2 cellular contexts compared by ENCODE assay signal in the genomic region with DNA sequence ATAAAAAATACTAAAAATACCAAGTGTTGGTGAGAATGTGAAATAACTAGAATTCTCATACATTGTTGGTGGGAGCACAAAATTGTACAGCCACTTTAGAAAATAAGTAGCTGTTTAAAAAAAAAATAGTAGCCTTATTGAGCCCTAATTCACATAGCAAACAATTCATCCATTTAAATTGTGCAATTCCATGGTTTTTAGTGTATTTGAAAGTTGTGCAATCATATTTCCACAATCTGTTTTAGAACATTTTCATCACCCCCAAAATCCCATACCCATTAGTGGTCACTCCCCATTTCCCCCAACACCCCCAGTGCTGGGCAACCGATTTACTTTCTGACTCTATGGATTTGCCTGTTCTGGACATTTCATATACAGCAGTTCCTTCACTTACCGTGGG.
TF ChIP-seq lines count a peak whose summit lies in the region.

No MANE protein-coding gene starts in this region.

TF ChIP-seq in Ishikawa, 13 proteins besides CTCF, POLR2A, EP300 and RAD21 (continued from another document):
- TF ChIP-seq, protein P1, sequence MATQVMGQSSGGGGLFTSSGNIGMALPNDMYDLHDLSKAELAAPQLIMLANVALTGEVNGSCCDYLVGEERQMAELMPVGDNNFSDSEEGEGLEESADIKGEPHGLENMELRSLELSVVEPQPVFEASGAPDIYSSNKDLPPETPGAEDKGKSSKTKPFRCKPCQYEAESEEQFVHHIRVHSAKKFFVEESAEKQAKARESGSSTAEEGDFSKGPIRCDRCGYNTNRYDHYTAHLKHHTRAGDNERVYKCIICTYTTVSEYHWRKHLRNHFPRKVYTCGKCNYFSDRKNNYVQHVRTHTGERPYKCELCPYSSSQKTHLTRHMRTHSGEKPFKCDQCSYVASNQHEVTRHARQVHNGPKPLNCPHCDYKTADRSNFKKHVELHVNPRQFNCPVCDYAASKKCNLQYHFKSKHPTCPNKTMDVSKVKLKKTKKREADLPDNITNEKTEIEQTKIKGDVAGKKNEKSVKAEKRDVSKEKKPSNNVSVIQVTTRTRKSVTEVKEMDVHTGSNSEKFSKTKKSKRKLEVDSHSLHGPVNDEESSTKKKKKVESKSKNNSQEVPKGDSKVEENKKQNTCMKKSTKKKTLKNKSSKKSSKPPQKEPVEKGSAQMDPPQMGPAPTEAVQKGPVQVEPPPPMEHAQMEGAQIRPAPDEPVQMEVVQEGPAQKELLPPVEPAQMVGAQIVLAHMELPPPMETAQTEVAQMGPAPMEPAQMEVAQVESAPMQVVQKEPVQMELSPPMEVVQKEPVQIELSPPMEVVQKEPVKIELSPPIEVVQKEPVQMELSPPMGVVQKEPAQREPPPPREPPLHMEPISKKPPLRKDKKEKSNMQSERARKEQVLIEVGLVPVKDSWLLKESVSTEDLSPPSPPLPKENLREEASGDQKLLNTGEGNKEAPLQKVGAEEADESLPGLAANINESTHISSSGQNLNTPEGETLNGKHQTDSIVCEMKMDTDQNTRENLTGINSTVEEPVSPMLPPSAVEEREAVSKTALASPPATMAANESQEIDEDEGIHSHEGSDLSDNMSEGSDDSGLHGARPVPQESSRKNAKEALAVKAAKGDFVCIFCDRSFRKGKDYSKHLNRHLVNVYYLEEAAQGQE (IDR thresholded peaks at IDR 0.05; ENCODE audit: low read depth): no peak

TF ChIP-seq in K562, 482 proteins besides CTCF, POLR2A, EP300 and RAD21 (continued from another document):
- TF ChIP-seq RBM22 (IDR thresholded peaks at IDR 0.05; ENCODE audit: low read depth, low read length, poor library complexity, severe bottlenecking) (no peak), CEBPG (CRISPR knock-in tag; IDR thresholded peaks at IDR 0.05) (no peak), CEBPG (tag; conservative IDR thresholded peaks at IDR 0.05 in 1 of 2, IDR thresholded peaks at IDR 0.05 in 1 of 2) (peak in 1 of 2 experiments; percentile 74; a peak in 3 of 4 replicates), MCM5 (IDR thresholded peaks at IDR 0.05; ENCODE audit: low read depth) (no peak), CEBPB (tag; IDR thresholded peaks at IDR 0.05) (peak; percentile 79), PTTG1 (tag; IDR thresholded peaks at IDR 0.05; ENCODE audit: low read depth) (no peak)
